In the genomic region with DNA sequence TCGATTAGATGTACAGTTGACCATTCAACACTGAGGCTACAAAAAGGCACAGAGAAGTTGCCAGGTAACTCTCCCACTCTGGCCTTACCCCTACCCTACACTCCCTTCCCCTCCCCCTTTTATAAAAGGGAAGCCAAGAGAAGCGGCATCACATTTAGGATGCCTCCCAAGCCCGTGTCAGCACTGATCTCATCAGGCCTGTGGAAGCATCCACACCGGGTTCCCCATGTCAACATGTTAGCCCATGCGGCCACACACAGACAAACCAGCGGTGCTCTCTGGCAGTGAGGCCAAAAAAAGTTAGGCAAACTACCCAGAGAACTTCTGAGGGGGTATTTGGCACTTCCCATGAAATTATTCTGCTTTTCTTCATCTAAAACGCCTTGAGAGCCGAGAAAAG, we compare ENCODE assay signal across 15 cellular contexts. TPM values are rescaled to one million over a fixed set of nuclear protein-coding genes. Genes with fewer than 3 reads are reported as not detected.
DNase-seq lines count a peak whose midpoint lies in the region; ATAC-seq and TF ChIP-seq lines count a peak whose summit lies in the region.
"Had no signal": no experiment of that assay in that cellular context is flagged by ENCODE, and none has a peak within 500 bp of the region (broad histone marks: within the 10 kb centered on the region; RNA-seq: fewer than 3 reads in every experiment).

No MANE protein-coding gene starts in this region.

- H3K79me2 ChIP-seq in GM23248 (ENCODE audit: insufficient read depth) = peaks cover 100% of the 10 kb centered on the region

- intact Hi-C loops in right cardiac atrium (cut with DNase I) = no loop called here

- H3F3A ChIP-seq in GM23248 (ENCODE audit: insufficient read depth) = peaks cover 65% of the 10 kb centered on the region

- WGBS in GM23248 (ENCODE audit: low coverage in 1 of 2, low lambda C conversion rate in 2 of 2, missing lambda C conversion rate in 2 of 2), 2 experiments = 30 to 39% methylated on average over 8 of the region's 8 CpGs
- WGBS in right cardiac atrium = 71% methylated on average over 8 of the region's 8 CpGs

- in situ Hi-C loops in GM23248 (cut with MboI) = no loop called here

- CTCF ChIA-PET in RWPE1 (lab: Yijun Ruan, JAX) = no interaction called here

- H3K4me1 ChIP-seq in GM23248 (ENCODE audit: insufficient read depth) (peaks cover 33% of the 10 kb centered on the region), right cardiac atrium (ENCODE audit: control insufficient read depth, insufficient read depth, low read length) (peaks cover 2% of the 10 kb centered on the region), skeletal muscle satellite cell (ENCODE audit: control insufficient read depth, insufficient read depth, low read length) (peaks cover 36% of the 10 kb centered on the region)
- H3K4me1 ChIP-seq: Caco-2 had no signal

- H3K9me2 ChIP-seq in GM23248 (ENCODE audit: insufficient read depth) = no peaks in the 10 kb centered on the region

- no peaks in the 10 kb centered on the region; the same call in 1 of the 2 replicates for H4K20me1 ChIP-seq in GM23248 (ENCODE audit: insufficient read depth)

- H3K9ac ChIP-seq in GM23248 (peak overlapping the region; percentile 24; the same call in 1 of the 2 replicates), skeletal muscle satellite cell (ENCODE audit: low read depth, low read length) (no peak overlapping the region)

- no peak for TF ChIP-seq CTCF in RWPE1 (conservative IDR thresholded peaks at IDR 0.05; ENCODE audit: low read depth)
- no peak for TF ChIP-seq CTCF in GM20000 (IDR thresholded peaks at IDR 0.05; ENCODE audit: extremely low read depth, missing control alignments)

- H3K4me2 ChIP-seq in GM23248 (ENCODE audit: unreplicated experiment) (peak overlapping the region; percentile 4), skeletal muscle satellite cell (ENCODE audit: low read length) (peak overlapping the region; percentile 42)

- H3K27ac ChIP-seq in GM23248 (peak overlapping the region; percentile 39; the same call in 1 of the 2 replicates), RWPE1 (peak overlapping the region; percentile 37; the same call in 1 of the 2 replicates), right cardiac atrium (ENCODE audit: low read length) (no peak overlapping the region)

- H3K9me3 ChIP-seq in GM23248 (ENCODE audit: low read depth) (no peaks in the 10 kb centered on the region), right cardiac atrium (ENCODE audit: control insufficient read depth, low read length) (no peaks in the 10 kb centered on the region), skeletal muscle satellite cell (replicated peaks; ENCODE audit: low read length) (no peaks in the 10 kb centered on the region)
- H3K9me3 ChIP-seq: Caco-2 had no signal

- ATAC-seq in right cardiac atrium (peak; percentile 44 to 64), GM18867 (IDR thresholded peaks at IDR 0.05; ENCODE audit: unreplicated experiment) (no peak)

- POLR2A ChIA-PET in RWPE1 (lab: Yijun Ruan, JAX; ENCODE audit: low non-redundant PET) = no interaction called here

- DNase-seq in GM23248 (peak; percentile 53), RWPE1 (ENCODE audit: low spot score) (no peak), right cardiac atrium (no peak), GM20000 (ENCODE audit: low spot score) (no peak), medulla oblongata (ENCODE audit: extremely low spot score) (no peak)
- DNase-seq: ACHN; Caco-2; CD4-positive, CD25-positive, alpha-beta regulatory T cell; EL; H9; NCI-H187; NK-92 treated with Interleukin-12 subunit alpha and Interleukin-12 subunit beta, amount 100 ng/mL, for 24 hours; OCI-M1 had no signal

- H3K4me3 ChIP-seq in GM23248 (no peak overlapping the region), right cardiac atrium (ENCODE audit: low read length) (no peak overlapping the region), skeletal muscle satellite cell (ENCODE audit: low read length) (no peak overlapping the region)

- H3K27me3 ChIP-seq in GM23248 (replicated peaks; ENCODE audit: insufficient read depth) = no peaks in the 10 kb centered on the region
- no peaks in the 10 kb centered on the region for H3K27me3 ChIP-seq in right cardiac atrium (ENCODE audit: control insufficient read depth, insufficient read depth)
- H3K27me3 ChIP-seq in skeletal muscle satellite cell (ENCODE audit: control insufficient read depth, insufficient read depth, low read length) = no peaks in the 10 kb centered on the region

- no peak overlapping the region for H2AFZ ChIP-seq in GM23248

- H3K36me3 ChIP-seq in GM23248 (ENCODE audit: low read depth) (peaks cover 30% of the 10 kb centered on the region), skeletal muscle satellite cell (ENCODE audit: insufficient read depth, low read length) (peaks cover 84% of the 10 kb centered on the region)

RNA-seq across cellular contexts. Expression of a gene that starts 29.9 kb away (rescaled TPM):
- total RNA-seq in GM23248 (2014; rRNA removed; shearing (Covaris generic)) = 79.5 and 83.2 TPM in 2 replicates
- polyA plus RNA-seq in GM23248 (2016; fragmentation: Nextera tagmentation; extraction: Ambion mirVana) (62.2 and 65.1 TPM in 2 replicates), right cardiac atrium (10.1 TPM)
- total RNA-seq in right cardiac atrium = 10 to 100 TPM; 12.5 to 17.4 (median 15.0) TPM
- 16.2 and 18.3 TPM in 2 replicates for total RNA-seq in skeletal muscle satellite cell (2012; rRNA removed)
